ENCODE assay signal across 14 cellular contexts in the genomic region with DNA sequence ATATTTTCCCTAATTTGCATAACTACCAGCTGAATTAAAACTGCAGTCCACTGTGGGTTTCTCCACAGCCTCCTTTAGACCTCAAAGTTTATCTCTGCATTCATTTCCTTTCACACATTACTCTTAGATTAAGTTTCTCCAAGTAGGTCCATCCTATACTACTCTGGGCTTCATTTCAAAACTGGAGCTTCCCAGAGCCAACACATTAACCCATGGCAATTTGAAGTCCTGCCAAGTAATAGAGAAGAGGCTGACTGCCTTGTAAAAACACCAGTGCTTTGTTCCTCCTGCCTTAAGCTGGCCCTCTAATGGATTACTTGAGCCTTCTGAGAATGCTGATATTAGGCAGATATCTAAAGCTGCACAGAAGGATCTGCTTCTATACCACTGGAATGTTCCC.
"Had no signal": no experiment of that assay in that cellular context is flagged by ENCODE, and none has a peak within 500 bp of the region (broad histone marks: within the 10 kb centered on the region; RNA-seq: fewer than 3 reads in every experiment).

No MANE protein-coding gene starts in this region.

- DNase-seq: activated CD4-positive, alpha-beta T cell treated with anti-CD3 and anti-CD28 coated beads for 1 hour; activated CD4-positive, alpha-beta T cell treated with anti-CD3 and anti-CD28 coated beads, Interleukin-2, amount 50 U/mL, for 4 hours; activated naive CD4-positive, alpha-beta T cell treated with Interleukin-2 at 50 U/mL for 16 hours; caudate nucleus; colonic mucosa; midbrain; ovary; sigmoid colon; stimulated activated CD4-positive, alpha-beta T cell treated with anti-CD3 and anti-CD28 coated beads, Interleukin-2, amount 100 ng/mL, for 24 hours; thyroid gland; uterus had no signal

- ATAC-seq: activated T-helper 17 cell treated with anti-CD3 and anti-CD28 coated beads, Interleukin-2, amount 50 U/mL, for 72 hours; gastroesophageal sphincter; left lobe of liver had no signal
